Comparison of ENCODE assay signal across 8 cellular contexts in genomic region chr11:64864473-64865285, GRCh38. TPM values are rescaled to one million over a fixed set of nuclear protein-coding genes. Genes with fewer than 3 reads are reported as not detected.
A peak's percentile ranks its signal among the peaks of the same experiment; 100 is the strongest.
DNase-seq lines count a peak whose midpoint lies in the region; TF ChIP-seq lines count a peak whose summit lies in the region.

No MANE protein-coding gene starts in this region.

- peak overlapping the region; percentile 81 to 94 (median 90) for H3K27ac ChIP-seq in Peyer's patch

- H3K9me3 Mint-ChIP-seq in type B pancreatic cell (peaks cover 6% of the 10 kb centered on the region), Calu3 (ENCODE audit: low read depth, unreplicated experiment) (no peaks in the 10 kb centered on the region), nephron progenitor cell (no peaks in the 10 kb centered on the region)

- DNase-seq in AG10803 (ENCODE audit: low read depth): peak; percentile 94
- DNase-seq in GM20000 (ENCODE audit: low spot score): peak; percentile 70
- DNase-seq in Peyer's patch: peak; percentile 57 to 78 (median 59)
- DNase-seq in choroid plexus epithelial cell (ENCODE audit: low read depth): peak; percentile 89
- DNase-seq in type B pancreatic cell (ENCODE audit: extremely low spot score, unreplicated experiment): no peak
- DNase-seq in Calu3: no peak
- no peak for DNase-seq in nephron progenitor cell

- H3K27me3 Mint-ChIP-seq in type B pancreatic cell: no peaks in the 10 kb centered on the region
- no peaks in the 10 kb centered on the region for H3K27me3 Mint-ChIP-seq in Calu3 (ENCODE audit: unreplicated experiment)
- H3K27me3 Mint-ChIP-seq in nephron progenitor cell (ENCODE audit: low read depth, poor library complexity): peaks cover 2% of the 10 kb centered on the region

- H3K36me3 ChIP-seq in Peyer's patch: peaks cover 0 to 16% (median 0%) of the 10 kb centered on the region in 3 donors

- TF ChIP-seq CTCF in AG10803 (conservative IDR thresholded peaks at IDR 0.05; ENCODE audit: low read length) (0 out of 2 replicates have a peak, but pooled peaks have one; percentile 6), GM20000 (IDR thresholded peaks at IDR 0.05; ENCODE audit: extremely low read depth, missing control alignments) (no peak), Peyer's patch (IDR thresholded peaks at IDR 0.05) (no peak), choroid plexus epithelial cell (conservative IDR thresholded peaks at IDR 0.05; ENCODE audit: low read depth, low read length) (peak; percentile 2), type B pancreatic cell (conservative IDR thresholded peaks at IDR 0.05) (no peak), Calu3 (IDR thresholded peaks at IDR 0.05; ENCODE audit: unreplicated experiment) (no peak), nephron progenitor cell (IDR thresholded peaks at IDR 0.05) (no peak)

- TF ChIP-seq POLR2A in Peyer's patch (IDR thresholded peaks at IDR 0.05): no peak

- no peaks in the 10 kb centered on the region for H3K9me3 ChIP-seq in Peyer's patch
- H3K9me3 ChIP-seq in mononuclear cell (ENCODE audit: low read depth, low read length): no peaks in the 10 kb centered on the region

- H3K4me3 ChIP-seq in AG10803 (ENCODE audit: low read length): 0 out of 2 replicates have a peak overlapping the region, but pooled peaks have one; percentile 22
- peak overlapping the region in 3 of 4 donors; percentile 27 to 34 (median 29) for H3K4me3 ChIP-seq in Peyer's patch
- no peak overlapping the region for H3K4me3 ChIP-seq in choroid plexus epithelial cell (ENCODE audit: low read depth, low read length)
- H3K4me3 ChIP-seq in mononuclear cell (ENCODE audit: low read length): peak overlapping the region; percentile 5

- H3K4me1 ChIP-seq in Peyer's patch (peaks cover 8 to 84% (median 66%) of the 10 kb centered on the region in 4 donors), mononuclear cell (ENCODE audit: insufficient read depth, low read length) (peaks cover 100% of the 10 kb centered on the region)

- peaks cover 36% of the 10 kb centered on the region for H3K4me1 Mint-ChIP-seq in type B pancreatic cell (ENCODE audit: unreplicated experiment)
- H3K4me1 Mint-ChIP-seq in Calu3 (ENCODE audit: low read depth, unreplicated experiment): peaks cover 37% of the 10 kb centered on the region
- H3K4me1 Mint-ChIP-seq in nephron progenitor cell: peaks cover 54% of the 10 kb centered on the region

- CTCF ChIA-PET in Calu3 (lab: Charles Lee): interaction anchor here (0.7 to 1.2 kb wide), 2 partner anchors 12 to 16 kb away, joined by 3 to 4 read pairs; no protein-coding TSS in a partner anchor

- H3K27ac Mint-ChIP-seq in type B pancreatic cell (peak overlapping the region; percentile 70), Calu3 (ENCODE audit: unreplicated experiment) (no peak overlapping the region), nephron progenitor cell (no peak overlapping the region)

- no TSS peak for BruUV-seq in Calu3 (replicated peaks; lab: Mats Ljungman, UMichigan)

- peaks cover 16% of the 10 kb centered on the region for H3K36me3 Mint-ChIP-seq in type B pancreatic cell
- H3K36me3 Mint-ChIP-seq in Calu3 (ENCODE audit: insufficient read depth, unreplicated experiment): peaks cover 32% of the 10 kb centered on the region
- H3K36me3 Mint-ChIP-seq in nephron progenitor cell (ENCODE audit: low read depth): peaks cover 23% of the 10 kb centered on the region

- intact Hi-C loops in Calu3 (cut with micrococcal nuclease; ENCODE audit: unreplicated experiment): no loop called here

- no peak overlapping the region for H3K4me3 Mint-ChIP-seq in type B pancreatic cell
- H3K4me3 Mint-ChIP-seq in Calu3 (ENCODE audit: low read depth, unreplicated experiment): no peak overlapping the region
- H3K4me3 Mint-ChIP-seq in nephron progenitor cell: no peak overlapping the region

- no peaks in the 10 kb centered on the region for H3K27me3 ChIP-seq in Peyer's patch
- no peaks in the 10 kb centered on the region for H3K27me3 ChIP-seq in mononuclear cell (ENCODE audit: insufficient read depth, low read length)

RNA-seq across cellular contexts. Expression of gene EHD1, which starts 13.7 kb away (rescaled TPM):
- total RNA-seq in Peyer's patch (100 to 1,000 TPM in 2 of 4 donors, 10 to 100 TPM in 2; 56.2 to 185 (median 98.6) TPM), mononuclear cell (183 TPM), type B pancreatic cell (ENCODE audit: low replicate concordance) (86.6 and 121 TPM in 2 replicates), Calu3 (2022) (92.8 and 101 TPM in 2 replicates)

RNA-seq across cellular contexts. Expression of gene CDC42BPG, which starts 20.2 kb away (rescaled TPM):
- 10 to 100 TPM; 25.6 to 78.6 (median 52.1) TPM for total RNA-seq in Peyer's patch
- 1.7 TPM for total RNA-seq in mononuclear cell
- total RNA-seq in type B pancreatic cell (ENCODE audit: low replicate concordance): 20.1 and 47.7 TPM in 2 replicates
- 26.5 and 33.0 TPM in 2 replicates for total RNA-seq in Calu3 (2022)

RNA-seq across cellular contexts. Expression of gene ATG2A, which starts 52.3 kb away (rescaled TPM):
- total RNA-seq in Peyer's patch (10 to 100 TPM; 38.8 to 79.6 (median 66.6) TPM), mononuclear cell (80.2 TPM), type B pancreatic cell (ENCODE audit: low replicate concordance) (26.8 and 30.8 TPM in 2 replicates), Calu3 (2022) (29.6 and 35.8 TPM in 2 replicates)

RNA-seq across cellular contexts. Expression of gene MEN1, which starts 54.3 kb away (rescaled TPM):
- total RNA-seq in Peyer's patch (10 to 100 TPM; 20.3 to 47.0 (median 31.9) TPM), mononuclear cell (4.0 TPM), type B pancreatic cell (ENCODE audit: low replicate concordance) (35.5 and 50.6 TPM in 2 replicates), Calu3 (2022) (39.8 and 41.0 TPM in 2 replicates)

RNA-seq across cellular contexts. Expression of gene PPP2R5B, which starts 59.8 kb away (rescaled TPM):
- total RNA-seq in Peyer's patch (10 to 100 TPM; 20.0 to 46.2 (median 22.5) TPM), mononuclear cell (5.8 TPM), type B pancreatic cell (ENCODE audit: low replicate concordance) (14.8 and 19.4 TPM in 2 replicates), Calu3 (2022) (9.9 and 12.2 TPM in 2 replicates)

Comparison
In these comparisons a context has a peak if more than half of its experiments do, and no peak if none do; other contexts are left out.
1. DNase-seq: peak in AG10803 (single experiment), GM20000 (single experiment), Peyer's patch (3 of 3) and choroid plexus epithelial cell (single experiment); none in type B pancreatic cell (single experiment), Calu3 (single experiment) and nephron progenitor cell (single experiment).
2. CTCF ChIP-seq: peak in AG10803 (single experiment) and choroid plexus epithelial cell (single experiment); none in GM20000 (single experiment), Peyer's patch (0 of 6), type B pancreatic cell (single experiment), Calu3 (single experiment) and nephron progenitor cell (single experiment).